ENCODE assay signal across 1 cellular context in the genomic region with DNA sequence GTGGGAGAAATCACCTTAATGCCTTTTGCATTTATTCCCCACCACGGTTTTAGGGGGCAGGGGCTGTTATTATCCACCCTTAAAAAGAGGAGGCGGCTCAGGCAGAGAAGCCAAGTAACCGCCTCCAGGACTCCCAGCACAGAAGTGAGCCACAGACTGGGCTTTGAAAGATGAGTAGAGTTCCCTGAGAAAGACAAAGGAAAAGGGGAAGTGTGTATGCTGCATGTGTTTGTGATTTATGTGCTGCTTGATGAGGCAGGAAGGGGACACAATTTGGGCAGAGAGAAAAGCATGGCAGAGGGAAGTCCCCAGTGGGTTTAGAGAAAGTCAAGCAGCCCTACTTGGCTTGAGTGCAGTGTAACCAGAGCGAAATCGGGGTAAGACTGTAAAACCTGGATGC.
TF ChIP-seq lines count a peak whose summit lies in the region.

No MANE protein-coding gene starts in this region.

TF ChIP-seq in K562, 482 proteins besides CTCF, POLR2A, EP300 and RAD21 (continued from another document):
- TF ChIP-seq, protein P1, sequence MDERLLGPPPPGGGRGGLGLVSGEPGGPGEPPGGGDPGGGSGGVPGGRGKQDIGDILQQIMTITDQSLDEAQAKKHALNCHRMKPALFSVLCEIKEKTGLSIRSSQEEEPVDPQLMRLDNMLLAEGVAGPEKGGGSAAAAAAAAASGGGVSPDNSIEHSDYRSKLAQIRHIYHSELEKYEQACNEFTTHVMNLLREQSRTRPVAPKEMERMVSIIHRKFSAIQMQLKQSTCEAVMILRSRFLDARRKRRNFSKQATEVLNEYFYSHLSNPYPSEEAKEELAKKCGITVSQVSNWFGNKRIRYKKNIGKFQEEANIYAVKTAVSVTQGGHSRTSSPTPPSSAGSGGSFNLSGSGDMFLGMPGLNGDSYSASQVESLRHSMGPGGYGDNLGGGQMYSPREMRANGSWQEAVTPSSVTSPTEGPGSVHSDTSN (CRISPR knock-in tag; IDR thresholded peaks at IDR 0.05; ENCODE audit: low read depth): no peak
- TF ChIP-seq, protein P1 (tag; conservative IDR thresholded peaks at IDR 0.05; ENCODE audit: low read depth): peak; percentile 71
- TF ChIP-seq ZNF175 (CRISPR knock-in tag; IDR thresholded peaks at IDR 0.05; ENCODE audit: low read depth): no peak
- TF ChIP-seq U2AF2 (optimal IDR thresholded peaks at IDR 0.05; ENCODE audit: low read depth, low read length): no peak
- no peak for TF ChIP-seq OTX1 (CRISPR knock-in tag; IDR thresholded peaks at IDR 0.05)
- TF ChIP-seq, protein P2, sequence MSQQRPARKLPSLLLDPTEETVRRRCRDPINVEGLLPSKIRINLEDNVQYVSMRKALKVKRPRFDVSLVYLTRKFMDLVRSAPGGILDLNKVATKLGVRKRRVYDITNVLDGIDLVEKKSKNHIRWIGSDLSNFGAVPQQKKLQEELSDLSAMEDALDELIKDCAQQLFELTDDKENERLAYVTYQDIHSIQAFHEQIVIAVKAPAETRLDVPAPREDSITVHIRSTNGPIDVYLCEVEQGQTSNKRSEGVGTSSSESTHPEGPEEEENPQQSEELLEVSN (IDR thresholded peaks at IDR 0.05; ENCODE audit: borderline replicate concordance in 1 of 2, extremely low read depth in 1 of 2, insufficient read depth in 1 of 2, insufficient read length in 1 of 2, low read depth in 1 of 2, low read length in 1 of 2, poor library complexity in 1 of 2, severe bottlenecking in 1 of 2): no peak
- peak; percentile 97 for TF ChIP-seq SPI1 (IDR thresholded peaks at IDR 0.05; ENCODE audit: borderline replicate concordance, low read depth, low read length)
- TF ChIP-seq FOXK1 (CRISPR knock-in tag; IDR thresholded peaks at IDR 0.05; ENCODE audit: borderline replicate concordance): no peak
- TF ChIP-seq PHF21A (IDR thresholded peaks at IDR 0.05; ENCODE audit: borderline replicate concordance, low read depth): no peak
- peak; percentile 82 for TF ChIP-seq MEIS2 (IDR thresholded peaks at IDR 0.05; ENCODE audit: partially characterized antibody)
- TF ChIP-seq, protein P3, sequence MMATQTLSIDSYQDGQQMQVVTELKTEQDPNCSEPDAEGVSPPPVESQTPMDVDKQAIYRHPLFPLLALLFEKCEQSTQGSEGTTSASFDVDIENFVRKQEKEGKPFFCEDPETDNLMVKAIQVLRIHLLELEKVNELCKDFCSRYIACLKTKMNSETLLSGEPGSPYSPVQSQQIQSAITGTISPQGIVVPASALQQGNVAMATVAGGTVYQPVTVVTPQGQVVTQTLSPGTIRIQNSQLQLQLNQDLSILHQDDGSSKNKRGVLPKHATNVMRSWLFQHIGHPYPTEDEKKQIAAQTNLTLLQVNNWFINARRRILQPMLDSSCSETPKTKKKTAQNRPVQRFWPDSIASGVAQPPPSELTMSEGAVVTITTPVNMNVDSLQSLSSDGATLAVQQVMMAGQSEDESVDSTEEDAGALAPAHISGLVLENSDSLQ (IDR thresholded peaks at IDR 0.05): peak; percentile 62; the same call in 1 of the 2 replicates
